In the genomic region with DNA sequence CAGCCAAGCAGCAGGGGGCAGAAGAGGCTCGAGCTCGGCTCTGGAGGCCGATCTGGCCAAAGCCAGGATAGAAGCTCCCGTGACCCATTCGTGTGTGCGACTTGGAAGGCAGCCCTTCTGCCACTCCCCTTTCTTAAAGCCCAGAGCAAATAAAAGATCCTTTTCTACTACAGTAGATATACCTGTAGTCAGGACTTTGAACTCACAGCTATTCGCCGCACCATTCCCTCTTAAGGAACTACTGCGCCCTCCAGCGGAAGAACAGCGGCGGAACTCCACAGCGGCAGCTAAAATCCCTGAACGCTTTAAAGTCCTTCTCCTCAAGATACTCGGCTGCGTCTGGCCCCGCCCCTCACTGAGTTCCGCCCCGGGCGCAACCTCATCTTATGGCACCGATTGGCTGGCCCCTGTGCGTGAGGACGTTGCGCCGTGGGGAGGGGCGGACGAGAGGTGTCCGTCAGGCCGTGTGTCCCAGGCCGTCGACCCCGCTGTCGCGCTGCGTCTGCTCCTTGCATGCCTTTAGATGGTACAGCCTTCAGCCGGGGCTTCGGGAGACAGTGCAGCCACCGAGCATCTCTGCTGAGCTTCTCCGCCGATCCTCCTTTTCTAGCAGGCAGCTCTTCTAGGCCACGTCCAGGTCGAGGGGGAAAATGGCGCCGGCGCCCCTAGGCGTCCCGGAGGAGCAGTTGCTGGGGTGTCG, we compare ENCODE assay signal across 1 cellular context.
TF ChIP-seq lines count a peak whose summit lies in the region.

A gene with protein sequence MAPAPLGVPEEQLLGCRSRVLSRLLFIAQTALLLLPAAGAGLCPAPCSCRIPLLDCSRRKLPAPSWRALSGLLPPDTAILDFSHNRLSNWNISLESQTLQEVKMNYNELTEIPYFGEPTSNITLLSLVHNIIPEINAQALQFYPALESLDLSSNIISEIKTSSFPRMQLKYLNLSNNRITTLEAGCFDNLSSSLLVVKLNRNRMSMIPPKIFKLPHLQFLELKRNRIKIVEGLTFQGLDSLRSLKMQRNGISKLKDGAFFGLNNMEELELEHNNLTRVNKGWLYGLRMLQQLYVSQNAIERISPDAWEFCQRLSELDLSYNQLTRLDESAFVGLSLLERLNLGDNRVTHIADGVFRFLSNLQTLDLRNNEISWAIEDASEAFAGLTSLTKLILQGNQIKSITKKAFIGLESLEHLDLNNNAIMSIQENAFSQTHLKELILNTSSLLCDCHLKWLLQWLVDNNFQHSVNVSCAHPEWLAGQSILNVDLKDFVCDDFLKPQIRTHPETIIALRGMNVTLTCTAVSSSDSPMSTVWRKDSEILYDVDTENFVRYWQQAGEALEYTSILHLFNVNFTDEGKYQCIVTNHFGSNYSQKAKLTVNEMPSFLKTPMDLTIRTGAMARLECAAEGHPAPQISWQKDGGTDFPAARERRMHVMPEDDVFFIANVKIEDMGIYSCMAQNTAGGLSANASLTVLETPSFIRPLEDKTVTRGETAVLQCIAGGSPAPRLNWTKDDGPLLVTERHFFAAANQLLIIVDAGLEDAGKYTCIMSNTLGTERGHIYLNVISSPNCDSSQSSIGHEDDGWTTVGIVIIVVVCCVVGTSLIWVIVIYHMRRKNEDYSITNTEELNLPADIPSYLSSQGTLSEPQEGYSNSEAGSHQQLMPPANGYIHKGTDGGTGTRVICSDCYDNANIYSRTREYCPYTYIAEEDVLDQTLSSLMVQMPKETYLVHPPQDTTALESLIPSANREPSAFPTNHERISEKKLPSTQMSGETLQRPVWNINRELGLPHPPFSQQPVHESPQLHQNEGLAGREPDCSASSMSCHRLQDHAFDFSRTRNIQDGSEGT (plus strand): TSS at position 442 of the 700 bp plus-strand sequence. CDS start 209 bp downstream, at position 651.

TF ChIP-seq in WTC11, 78 proteins besides CTCF, POLR2A, EP300 and RAD21 (continued from another document):
- TF ChIP-seq SP1 (CRISPR knock-in tag; conservative IDR thresholded peaks at IDR 0.05) (peak; percentile 84), IRF2 (CRISPR knock-in tag; IDR thresholded peaks at IDR 0.05; ENCODE audit: borderline replicate concordance, low read depth) (no peak), KAT7 (CRISPR knock-in tag; IDR thresholded peaks at IDR 0.05; ENCODE audit: borderline replicate concordance) (peak; percentile 90; the same call in 1 of the 2 replicates)
- TF ChIP-seq, protein P1, sequence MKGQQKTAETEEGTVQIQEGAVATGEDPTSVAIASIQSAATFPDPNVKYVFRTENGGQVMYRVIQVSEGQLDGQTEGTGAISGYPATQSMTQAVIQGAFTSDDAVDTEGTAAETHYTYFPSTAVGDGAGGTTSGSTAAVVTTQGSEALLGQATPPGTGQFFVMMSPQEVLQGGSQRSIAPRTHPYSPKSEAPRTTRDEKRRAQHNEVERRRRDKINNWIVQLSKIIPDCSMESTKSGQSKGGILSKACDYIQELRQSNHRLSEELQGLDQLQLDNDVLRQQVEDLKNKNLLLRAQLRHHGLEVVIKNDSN (CRISPR knock-in tag; IDR thresholded peaks at IDR 0.05), result peak; percentile 63; the same call in 1 of the 2 replicates
